In the genomic region with DNA sequence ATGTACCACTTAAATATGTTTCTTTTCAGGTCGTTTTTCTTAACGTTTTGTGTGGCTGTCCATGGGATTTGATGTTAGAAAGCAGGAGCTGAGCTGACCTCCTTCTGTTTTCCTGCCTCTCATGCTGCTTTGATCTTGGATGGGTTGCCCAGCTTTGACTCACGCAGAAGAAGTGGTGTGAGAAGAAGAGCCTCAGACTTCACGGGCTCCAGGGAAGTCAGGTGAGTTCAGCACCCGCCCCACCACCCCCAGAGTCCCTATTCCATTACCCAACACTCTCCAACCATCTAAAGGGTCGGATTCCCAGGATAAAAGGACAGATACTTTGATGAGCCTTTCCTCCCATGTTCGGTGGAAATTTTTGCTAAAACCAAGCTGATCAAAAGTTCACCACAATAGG, we compare ENCODE assay signal across 25 cellular contexts.
"Had no signal": no experiment of that assay in that cellular context is flagged by ENCODE, and none has a peak within 500 bp of the region (broad histone marks: within the 10 kb centered on the region; RNA-seq: fewer than 3 reads in every experiment).

No MANE protein-coding gene starts in this region.

- H3K9me3 ChIP-seq: colonic mucosa, esophagus squamous epithelium, gastrocnemius medialis, heart right ventricle, left lung, lower lobe of right lung had no signal

- H3K4me1 ChIP-seq: colonic mucosa, esophagus squamous epithelium, gastrocnemius medialis, heart right ventricle, left lung, lower lobe of right lung had no signal

- H3K27ac ChIP-seq: colonic mucosa, epithelial cell of prostate, esophagus squamous epithelium, gastrocnemius medialis, heart right ventricle, left lung, lower lobe of right lung had no signal

- H3K27me3 ChIP-seq: colonic mucosa, esophagus squamous epithelium, gastrocnemius medialis, heart right ventricle, left lung had no signal

- H3K36me3 ChIP-seq: colonic mucosa, esophagus squamous epithelium, gastrocnemius medialis, heart right ventricle, left lung, lower lobe of right lung had no signal

- FAIRE-seq: endometrium, islet of Langerhans, kidney had no signal

- ATAC-seq: effector memory CD8-positive, alpha-beta T cell; esophagus mucosa; gastrocnemius medialis; heart right ventricle; left colon; left lung; lower lobe of right lung; mucosa of descending colon had no signal

- H3K4me3 ChIP-seq: colonic mucosa, esophagus squamous epithelium, gastrocnemius medialis, heart right ventricle, left lung, lower lobe of right lung, mucosa of descending colon had no signal

- DNase-seq: cerebellar nuclear complex; colonic mucosa; cortex of kidney; effector CD8-positive, alpha-beta T cell; effector memory CD8-positive, alpha-beta T cell; endodermal cell; erythroblast; esophagus squamous epithelium; foreskin fibroblast; foreskin melanocyte; gastrocnemius medialis; glutamatergic neuron; heart right ventricle; hippocampal formation; kidney; kidney glomerular epithelial cell; left colon; left lung; lower lobe of right lung; mesenchymal stem cell; mucosa of descending colon had no signal
